In genomic region chr12:108514468-108514972, GRCh38 we compare ENCODE assay signal across 8 cellular contexts. TPM values are rescaled to one million over a fixed set of nuclear protein-coding genes. Genes with fewer than 3 reads are reported as not detected.
A peak's percentile ranks its signal among the peaks of the same experiment; 100 is the strongest.
DNase-seq lines count a peak whose midpoint lies in the region; ATAC-seq and TF ChIP-seq lines count a peak whose summit lies in the region.

No MANE protein-coding gene starts in this region.

- H3K9me3 Mint-ChIP-seq in activated naive CD8-positive, alpha-beta T cell (ENCODE audit: low read depth) = no peaks in the 10 kb centered on the region

- DNase-seq in AG04450 (ENCODE audit: low read depth, low spot score) = no peak
- DNase-seq in HAP-1 (ENCODE audit: low spot score in 2 of 2) = no peak
- no peak for DNase-seq in left colon
- DNase-seq in upper lobe of left lung = no peak
- no peak for DNase-seq in H4 (ENCODE audit: low spot score)
- DNase-seq in GF-D8 (lab: John Stamatoyannopoulos, UW) = no peak

- in situ Hi-C loops in HAP-1 (cut with MboI; ENCODE audit: low sequenced_read_pairs) = loop anchor here (25.0 kb wide), 1 partner anchor 827 kb away; the partner anchor contains the start of gene PWP1

- POLR2A ChIA-PET in AG04450 (lab: Yijun Ruan, JAX) = no interaction called here

- H3K27ac ChIP-seq in AG04450 (ENCODE audit: low read depth, low read length) (no peak overlapping the region), upper lobe of left lung (peak overlapping the region in 2 of 4 donors; percentile 82 to 86)

- peak overlapping the region; percentile 84 for H3K27ac Mint-ChIP-seq in activated naive CD8-positive, alpha-beta T cell

- H3K36me3 ChIP-seq in HAP-1 (replicated peaks) = peaks cover 24% of the 10 kb centered on the region
- peaks cover 2 to 29% (median 19%) of the 10 kb centered on the region in 4 donors for H3K36me3 ChIP-seq in upper lobe of left lung

- peak; percentile 5 for ATAC-seq in left colon
- peak in 1 of 2 donors; percentile 9 for ATAC-seq in upper lobe of left lung (ENCODE audit: low FRiP score in 2 of 2)
- no peak for ATAC-seq in GM18907 (IDR thresholded peaks at IDR 0.05; ENCODE audit: unreplicated experiment)

- no peak for TF ChIP-seq POLR2A in upper lobe of left lung (IDR thresholded peaks at IDR 0.05)

- peaks cover under 1% of the 10 kb centered on the region for H3K36me3 Mint-ChIP-seq in activated naive CD8-positive, alpha-beta T cell

- no peak for TF ChIP-seq EP300 in upper lobe of left lung (IDR thresholded peaks at IDR 0.05)

- H3K4me1 Mint-ChIP-seq in activated naive CD8-positive, alpha-beta T cell (ENCODE audit: low read depth) = peaks cover 21% of the 10 kb centered on the region

- WGBS in upper lobe of left lung, 2 donors = 28% methylated on average over 19 of the region's 19 CpGs

- H3K4me3 ChIP-seq in AG04450 (ENCODE audit: low read depth, low read length) (peak overlapping the region; percentile 49), HAP-1 (peak overlapping the region; percentile 74), upper lobe of left lung (peak overlapping the region in 3 of 4 donors; percentile 69 to 91 (median 83))

- H3K4me1 ChIP-seq in HAP-1 (peaks cover 7% of the 10 kb centered on the region; the same call in 1 of the 2 replicates), upper lobe of left lung (peaks cover 11 to 32% (median 19%) of the 10 kb centered on the region in 4 donors)

- H3K27me3 ChIP-seq in AG04450 (ENCODE audit: control insufficient read depth, insufficient read depth, low read length) (no peaks in the 10 kb centered on the region), HAP-1 (ENCODE audit: low read depth) (no peaks in the 10 kb centered on the region), upper lobe of left lung (no peaks in the 10 kb centered on the region)

- H3K4me3 Mint-ChIP-seq in activated naive CD8-positive, alpha-beta T cell = peak overlapping the region; percentile 96

- H3K9me3 ChIP-seq in AG04450 (ENCODE audit: control insufficient read depth, insufficient read depth, low read length) (peaks cover 2% of the 10 kb centered on the region; the same call in 1 of the 2 replicates), HAP-1 (no peaks in the 10 kb centered on the region), upper lobe of left lung (no peaks in the 10 kb centered on the region)

- TF ChIP-seq CTCF in AG04450 (IDR thresholded peaks at IDR 0.05; ENCODE audit: low read depth, low read length) = no peak
- TF ChIP-seq CTCF in upper lobe of left lung (IDR thresholded peaks at IDR 0.05) = no peak

- H3K27me3 Mint-ChIP-seq in activated naive CD8-positive, alpha-beta T cell = no peaks in the 10 kb centered on the region

- intact Hi-C loops in left colon (cut with DNase I, micrococcal nuclease) = no loop called here

- CTCF ChIA-PET in AG04450 (lab: Charles Lee) = no interaction called here

RNA-seq across cellular contexts. Expression of gene FICD, which starts 0.6 kb away (rescaled TPM):
- polyA plus RNA-seq in AG04450 (2011; rRNA removed) = 1.4 and 2.9 TPM in 2 replicates
- 5.9 and 6.3 TPM in 2 replicates for polyA minus RNA-seq in AG04450 (2011; rRNA and poly(A)+ RNA removed)
- total RNA-seq in left colon (1 to 10 TPM; 4.6 to 5.3 TPM), upper lobe of left lung (10 to 100 TPM in 4 of 6 donors, 1 to 10 TPM in 2; 6.5 to 15.3 (median 12.2) TPM)
- 3.5 and 5.3 TPM in 2 replicates for total RNA-seq in H4 (2014; rRNA removed; shearing (Covaris generic))

RNA-seq across cellular contexts. Expression of gene SART3, which starts 46.5 kb away (rescaled TPM):
- polyA plus RNA-seq in AG04450 (2011; rRNA removed) = 23.9 and 28.5 TPM in 2 replicates
- 38.6 and 43.4 TPM in 2 replicates for polyA minus RNA-seq in AG04450 (2011; rRNA and poly(A)+ RNA removed)
- total RNA-seq in left colon = 10 to 100 TPM; 43.9 to 47.9 TPM
- total RNA-seq in upper lobe of left lung = 100 to 1,000 TPM in 1 of 6 donors, 10 to 100 TPM in 5; 36.9 to 235 (median 63.9) TPM
- total RNA-seq in H4 (2014; rRNA removed; shearing (Covaris generic)) = 43.2 and 44.8 TPM in 2 replicates

RNA-seq across cellular contexts. Expression of gene ISCU, which starts 47.9 kb away (rescaled TPM):
- polyA plus RNA-seq in AG04450 (2011; rRNA removed) = 164 and 184 TPM in 2 replicates
- polyA minus RNA-seq in AG04450 (2011; rRNA and poly(A)+ RNA removed) = 61.7 and 84.1 TPM in 2 replicates
- total RNA-seq in left colon (10 to 100 TPM; 87.2 to 97.3 TPM), upper lobe of left lung (100 to 1,000 TPM; 130 to 192 (median 152) TPM)
- 119 and 124 TPM in 2 replicates for total RNA-seq in H4 (2014; rRNA removed; shearing (Covaris generic))
